1 cellular context compared by ENCODE assay signal in the genomic region with DNA sequence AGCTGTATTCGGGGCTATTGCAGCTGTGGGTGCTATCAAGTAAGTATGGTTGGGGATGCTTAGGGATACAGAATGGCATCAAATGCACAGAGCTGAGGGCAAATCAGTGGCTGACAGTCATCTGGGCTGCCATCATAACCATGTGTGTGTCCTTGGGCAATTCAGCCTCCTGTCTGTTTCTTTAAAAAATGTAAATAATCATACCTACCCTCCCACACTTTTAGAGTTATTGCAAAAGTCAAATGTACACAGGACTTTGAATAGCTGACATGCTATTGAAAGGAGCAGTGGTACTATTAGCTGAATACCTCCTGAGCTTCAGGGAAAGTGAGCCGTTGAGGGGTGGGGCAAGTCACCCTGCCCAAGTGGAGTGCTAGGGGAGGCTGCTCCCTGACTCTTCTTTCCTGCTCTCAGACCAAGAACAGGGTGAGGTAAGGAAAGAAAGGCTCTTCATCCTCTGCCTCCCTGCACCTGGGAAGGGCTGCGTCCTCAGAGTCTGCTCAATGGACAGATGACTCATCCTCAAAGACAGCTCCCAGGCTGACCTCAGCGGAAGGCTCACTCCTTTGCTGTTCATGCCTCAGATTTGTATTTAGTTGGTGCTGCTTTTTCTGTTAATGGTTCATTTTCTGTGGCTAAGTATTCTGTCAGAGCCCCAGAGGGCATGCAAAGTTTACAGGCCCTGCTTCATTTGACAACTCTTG.
TF ChIP-seq lines count a peak whose summit lies in the region.

No MANE protein-coding gene starts in this region.

TF ChIP-seq in HepG2, 621 proteins besides CTCF, POLR2A, EP300 and RAD21 (continued from another document and continues in another):
- no peak for TF ChIP-seq ZNF75D (CRISPR knock-in tag; IDR thresholded peaks at IDR 0.05; ENCODE audit: borderline replicate concordance)
- no peak for TF ChIP-seq PLRG1 (conservative IDR thresholded peaks at IDR 0.05)
- TF ChIP-seq ZNF232 (CRISPR knock-in tag; IDR thresholded peaks at IDR 0.05; ENCODE audit: borderline replicate concordance) = no peak
- TF ChIP-seq ZNF569 (CRISPR knock-in tag; IDR thresholded peaks at IDR 0.05; ENCODE audit: borderline replicate concordance) = no peak
- TF ChIP-seq ZNF773 (CRISPR knock-in tag; IDR thresholded peaks at IDR 0.05; ENCODE audit: borderline replicate concordance) = no peak
- peak; percentile 96 for TF ChIP-seq JUND (CRISPR knock-in tag; IDR thresholded peaks at IDR 0.05)
- TF ChIP-seq ZNF7 (CRISPR knock-in tag; IDR thresholded peaks at IDR 0.05) = no peak
- no peak for TF ChIP-seq RFX3 (CRISPR knock-in tag; IDR thresholded peaks at IDR 0.05)
- TF ChIP-seq NBN (conservative IDR thresholded peaks at IDR 0.05) = no peak
- no peak for TF ChIP-seq HMGA1 (CRISPR knock-in tag; conservative IDR thresholded peaks at IDR 0.05)
- TF ChIP-seq, protein P1, sequence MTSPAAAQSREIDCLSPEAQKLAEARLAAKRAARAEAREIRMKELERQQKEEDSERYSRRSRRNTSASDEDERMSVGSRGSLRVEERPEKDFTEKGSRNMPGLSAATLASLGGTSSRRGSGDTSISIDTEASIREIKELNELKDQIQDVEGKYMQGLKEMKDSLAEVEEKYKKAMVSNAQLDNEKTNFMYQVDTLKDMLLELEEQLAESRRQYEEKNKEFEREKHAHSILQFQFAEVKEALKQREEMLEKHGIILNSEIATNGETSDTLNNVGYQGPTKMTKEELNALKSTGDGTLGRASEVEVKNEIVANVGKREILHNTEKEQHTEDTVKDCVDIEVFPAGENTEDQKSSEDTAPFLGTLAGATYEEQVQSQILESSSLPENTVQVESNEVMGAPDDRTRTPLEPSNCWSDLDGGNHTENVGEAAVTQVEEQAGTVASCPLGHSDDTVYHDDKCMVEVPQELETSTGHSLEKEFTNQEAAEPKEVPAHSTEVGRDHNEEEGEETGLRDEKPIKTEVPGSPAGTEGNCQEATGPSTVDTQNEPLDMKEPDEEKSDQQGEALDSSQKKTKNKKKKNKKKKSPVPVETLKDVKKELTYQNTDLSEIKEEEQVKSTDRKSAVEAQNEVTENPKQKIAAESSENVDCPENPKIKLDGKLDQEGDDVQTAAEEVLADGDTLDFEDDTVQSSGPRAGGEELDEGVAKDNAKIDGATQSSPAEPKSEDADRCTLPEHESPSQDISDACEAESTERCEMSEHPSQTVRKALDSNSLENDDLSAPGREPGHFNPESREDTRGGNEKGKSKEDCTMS (CRISPR knock-in tag; conservative IDR thresholded peaks at IDR 0.05) = no peak; the same call in 1 of the 2 replicates
- TF ChIP-seq ZNF34 (CRISPR knock-in tag; IDR thresholded peaks at IDR 0.05; ENCODE audit: borderline replicate concordance) = no peak
- TF ChIP-seq, protein P2, sequence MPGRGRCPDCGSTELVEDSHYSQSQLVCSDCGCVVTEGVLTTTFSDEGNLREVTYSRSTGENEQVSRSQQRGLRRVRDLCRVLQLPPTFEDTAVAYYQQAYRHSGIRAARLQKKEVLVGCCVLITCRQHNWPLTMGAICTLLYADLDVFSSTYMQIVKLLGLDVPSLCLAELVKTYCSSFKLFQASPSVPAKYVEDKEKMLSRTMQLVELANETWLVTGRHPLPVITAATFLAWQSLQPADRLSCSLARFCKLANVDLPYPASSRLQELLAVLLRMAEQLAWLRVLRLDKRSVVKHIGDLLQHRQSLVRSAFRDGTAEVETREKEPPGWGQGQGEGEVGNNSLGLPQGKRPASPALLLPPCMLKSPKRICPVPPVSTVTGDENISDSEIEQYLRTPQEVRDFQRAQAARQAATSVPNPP (CRISPR knock-in tag; IDR thresholded peaks at IDR 0.05) = no peak
- TF ChIP-seq LCORL (IDR thresholded peaks at IDR 0.05) = no peak
- peak; percentile 89 for TF ChIP-seq LCORL (CRISPR knock-in tag; IDR thresholded peaks at IDR 0.05)
- TF ChIP-seq ZNF17 (CRISPR knock-in tag; IDR thresholded peaks at IDR 0.05) = no peak
- TF ChIP-seq ZKSCAN8 (CRISPR knock-in tag; IDR thresholded peaks at IDR 0.05; ENCODE audit: borderline replicate concordance) = peak; percentile 89; the same call in 1 of the 2 replicates
- TF ChIP-seq, protein P3, sequence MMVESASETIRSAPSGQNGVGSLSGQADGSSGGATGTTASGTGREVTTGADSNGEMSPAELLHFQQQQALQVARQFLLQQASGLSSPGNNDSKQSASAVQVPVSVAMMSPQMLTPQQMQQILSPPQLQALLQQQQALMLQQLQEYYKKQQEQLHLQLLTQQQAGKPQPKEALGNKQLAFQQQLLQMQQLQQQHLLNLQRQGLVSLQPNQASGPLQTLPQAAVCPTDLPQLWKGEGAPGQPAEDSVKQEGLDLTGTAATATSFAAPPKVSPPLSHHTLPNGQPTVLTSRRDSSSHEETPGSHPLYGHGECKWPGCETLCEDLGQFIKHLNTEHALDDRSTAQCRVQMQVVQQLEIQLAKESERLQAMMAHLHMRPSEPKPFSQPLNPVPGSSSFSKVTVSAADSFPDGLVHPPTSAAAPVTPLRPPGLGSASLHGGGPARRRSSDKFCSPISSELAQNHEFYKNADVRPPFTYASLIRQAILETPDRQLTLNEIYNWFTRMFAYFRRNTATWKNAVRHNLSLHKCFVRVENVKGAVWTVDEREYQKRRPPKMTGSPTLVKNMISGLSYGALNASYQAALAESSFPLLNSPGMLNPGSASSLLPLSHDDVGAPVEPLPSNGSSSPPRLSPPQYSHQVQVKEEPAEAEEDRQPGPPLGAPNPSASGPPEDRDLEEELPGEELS (CRISPR knock-in tag; IDR thresholded peaks at IDR 0.05) = peak; percentile 84
- TF ChIP-seq STAG1 (CRISPR knock-in tag; IDR thresholded peaks at IDR 0.05) = no peak
- TF ChIP-seq SP140L (CRISPR knock-in tag; IDR thresholded peaks at IDR 0.05; ENCODE audit: borderline replicate concordance) = peak; percentile 41; the same call in 1 of the 2 replicates
- TF ChIP-seq SNAPC2 (CRISPR knock-in tag; IDR thresholded peaks at IDR 0.05) = peak; percentile 79; the same call in 1 of the 2 replicates
- TF ChIP-seq ZNF160 (CRISPR knock-in tag; IDR thresholded peaks at IDR 0.05) = no peak
- TF ChIP-seq GATA4 (IDR thresholded peaks at IDR 0.05; ENCODE audit: borderline replicate concordance, low read depth) = no peak
- peak; percentile 95 for TF ChIP-seq CEBPB (IDR thresholded peaks at IDR 0.05; ENCODE audit: borderline replicate concordance, low read depth, low read length)
- TF ChIP-seq, protein P4, sequence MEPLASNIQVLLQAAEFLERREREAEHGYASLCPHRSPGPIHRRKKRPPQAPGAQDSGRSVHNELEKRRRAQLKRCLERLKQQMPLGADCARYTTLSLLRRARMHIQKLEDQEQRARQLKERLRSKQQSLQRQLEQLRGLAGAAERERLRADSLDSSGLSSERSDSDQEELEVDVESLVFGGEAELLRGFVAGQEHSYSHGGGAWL (CRISPR knock-in tag; IDR thresholded peaks at IDR 0.05) = no peak
- no peak for TF ChIP-seq ZNF558 (CRISPR knock-in tag; IDR thresholded peaks at IDR 0.05; ENCODE audit: borderline replicate concordance)
- no peak for TF ChIP-seq ZNF383 (CRISPR knock-in tag; IDR thresholded peaks at IDR 0.05; ENCODE audit: borderline replicate concordance)
- 0 out of 2 replicates have a peak, but pooled peaks have one; percentile 22 for TF ChIP-seq ZNF563 (CRISPR knock-in tag; IDR thresholded peaks at IDR 0.05)
- TF ChIP-seq CHD2 (IDR thresholded peaks at IDR 0.05; ENCODE audit: low read depth, low read length) = no peak
- TF ChIP-seq EEA1 (CRISPR knock-in tag; IDR thresholded peaks at IDR 0.05; ENCODE audit: borderline replicate concordance) = no peak
- TF ChIP-seq, protein P5, sequence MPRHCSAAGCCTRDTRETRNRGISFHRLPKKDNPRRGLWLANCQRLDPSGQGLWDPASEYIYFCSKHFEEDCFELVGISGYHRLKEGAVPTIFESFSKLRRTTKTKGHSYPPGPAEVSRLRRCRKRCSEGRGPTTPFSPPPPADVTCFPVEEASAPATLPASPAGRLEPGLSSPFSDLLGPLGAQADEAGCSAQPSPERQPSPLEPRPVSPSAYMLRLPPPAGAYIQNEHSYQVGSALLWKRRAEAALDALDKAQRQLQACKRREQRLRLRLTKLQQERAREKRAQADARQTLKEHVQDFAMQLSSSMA (CRISPR knock-in tag; IDR thresholded peaks at IDR 0.05) = no peak
- no peak for TF ChIP-seq DNMT1 (CRISPR knock-in tag; IDR thresholded peaks at IDR 0.05)
- TF ChIP-seq, protein P6, sequence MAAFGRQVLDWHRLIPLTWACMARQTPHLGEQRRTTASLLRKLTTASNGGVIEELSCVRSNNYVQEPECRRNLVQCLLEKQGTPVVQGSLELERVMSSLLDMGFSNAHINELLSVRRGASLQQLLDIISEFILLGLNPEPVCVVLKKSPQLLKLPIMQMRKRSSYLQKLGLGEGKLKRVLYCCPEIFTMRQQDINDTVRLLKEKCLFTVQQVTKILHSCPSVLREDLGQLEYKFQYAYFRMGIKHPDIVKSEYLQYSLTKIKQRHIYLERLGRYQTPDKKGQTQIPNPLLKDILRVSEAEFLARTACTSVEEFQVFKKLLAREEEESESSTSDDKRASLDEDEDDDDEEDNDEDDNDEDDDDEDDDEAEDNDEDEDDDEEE (CRISPR knock-in tag; IDR thresholded peaks at IDR 0.05) = no peak
- peak; percentile 41; the same call in 1 of the 2 replicates for TF ChIP-seq ZNF121 (CRISPR knock-in tag; IDR thresholded peaks at IDR 0.05)
- no peak for TF ChIP-seq CENPX (CRISPR knock-in tag; IDR thresholded peaks at IDR 0.05)
- TF ChIP-seq ZNF333 (CRISPR knock-in tag; IDR thresholded peaks at IDR 0.05; ENCODE audit: borderline replicate concordance) = no peak
- TF ChIP-seq, protein P7, sequence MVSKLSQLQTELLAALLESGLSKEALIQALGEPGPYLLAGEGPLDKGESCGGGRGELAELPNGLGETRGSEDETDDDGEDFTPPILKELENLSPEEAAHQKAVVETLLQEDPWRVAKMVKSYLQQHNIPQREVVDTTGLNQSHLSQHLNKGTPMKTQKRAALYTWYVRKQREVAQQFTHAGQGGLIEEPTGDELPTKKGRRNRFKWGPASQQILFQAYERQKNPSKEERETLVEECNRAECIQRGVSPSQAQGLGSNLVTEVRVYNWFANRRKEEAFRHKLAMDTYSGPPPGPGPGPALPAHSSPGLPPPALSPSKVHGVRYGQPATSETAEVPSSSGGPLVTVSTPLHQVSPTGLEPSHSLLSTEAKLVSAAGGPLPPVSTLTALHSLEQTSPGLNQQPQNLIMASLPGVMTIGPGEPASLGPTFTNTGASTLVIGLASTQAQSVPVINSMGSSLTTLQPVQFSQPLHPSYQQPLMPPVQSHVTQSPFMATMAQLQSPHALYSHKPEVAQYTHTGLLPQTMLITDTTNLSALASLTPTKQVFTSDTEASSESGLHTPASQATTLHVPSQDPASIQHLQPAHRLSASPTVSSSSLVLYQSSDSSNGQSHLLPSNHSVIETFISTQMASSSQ (IDR thresholded peaks at IDR 0.05; ENCODE audit: low read depth) = peak; percentile 25; the same call in 1 of the 2 replicates
- TF ChIP-seq, protein P7 (CRISPR knock-in tag; IDR thresholded peaks at IDR 0.05; ENCODE audit: borderline replicate concordance) = peak; percentile 82; the same call in 1 of the 2 replicates
- TF ChIP-seq, protein P8, sequence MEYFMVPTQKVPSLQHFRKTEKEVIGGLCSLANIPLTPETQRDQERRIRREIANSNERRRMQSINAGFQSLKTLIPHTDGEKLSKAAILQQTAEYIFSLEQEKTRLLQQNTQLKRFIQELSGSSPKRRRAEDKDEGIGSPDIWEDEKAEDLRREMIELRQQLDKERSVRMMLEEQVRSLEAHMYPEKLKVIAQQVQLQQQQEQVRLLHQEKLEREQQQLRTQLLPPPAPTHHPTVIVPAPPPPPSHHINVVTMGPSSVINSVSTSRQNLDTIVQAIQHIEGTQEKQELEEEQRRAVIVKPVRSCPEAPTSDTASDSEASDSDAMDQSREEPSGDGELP (IDR thresholded peaks at IDR 0.05; ENCODE audit: borderline replicate concordance, low read depth) = peak; percentile 87
- no peak for TF ChIP-seq BRCA1 (CRISPR knock-in tag; IDR thresholded peaks at IDR 0.05)
- TF ChIP-seq NR3C1 (CRISPR knock-in tag; IDR thresholded peaks at IDR 0.05) = no peak
- no peak for TF ChIP-seq PHF5A (CRISPR knock-in tag; IDR thresholded peaks at IDR 0.05; ENCODE audit: low read depth, unreplicated experiment)
- no peak for TF ChIP-seq ZNF432 (CRISPR knock-in tag; IDR thresholded peaks at IDR 0.05; ENCODE audit: borderline replicate concordance)
- TF ChIP-seq SAFB2 (CRISPR knock-in tag; IDR thresholded peaks at IDR 0.05; ENCODE audit: borderline replicate concordance, low read depth) = no peak
- TF ChIP-seq, protein P9, sequence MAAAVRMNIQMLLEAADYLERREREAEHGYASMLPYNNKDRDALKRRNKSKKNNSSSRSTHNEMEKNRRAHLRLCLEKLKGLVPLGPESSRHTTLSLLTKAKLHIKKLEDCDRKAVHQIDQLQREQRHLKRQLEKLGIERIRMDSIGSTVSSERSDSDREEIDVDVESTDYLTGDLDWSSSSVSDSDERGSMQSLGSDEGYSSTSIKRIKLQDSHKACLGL (CRISPR knock-in tag; IDR thresholded peaks at IDR 0.05) = no peak
- no peak for TF ChIP-seq HNRNPH1 (optimal IDR thresholded peaks at IDR 0.05; ENCODE audit: low read depth, low read length)
- TF ChIP-seq ZNF451 (CRISPR knock-in tag; IDR thresholded peaks at IDR 0.05) = no peak
- TF ChIP-seq ZNF260 (CRISPR knock-in tag; IDR thresholded peaks at IDR 0.05; ENCODE audit: borderline replicate concordance, low read depth) = no peak
- no peak; the same call in 1 of the 2 replicates for TF ChIP-seq KDM3A (CRISPR knock-in tag; IDR thresholded peaks at IDR 0.05; ENCODE audit: low read depth)
- peak; percentile 63 for TF ChIP-seq RARA (CRISPR knock-in tag; IDR thresholded peaks at IDR 0.05)
- no peak for TF ChIP-seq ELF4 (CRISPR knock-in tag; IDR thresholded peaks at IDR 0.05; ENCODE audit: borderline replicate concordance)
- TF ChIP-seq ZNF709 (CRISPR knock-in tag; IDR thresholded peaks at IDR 0.05) = no peak
- no peak for TF ChIP-seq CCAR2 (optimal IDR thresholded peaks at IDR 0.05; ENCODE audit: low read depth, low read length)
- peak; percentile 42; the same call in 1 of the 2 replicates for TF ChIP-seq ZNF205 (CRISPR knock-in tag; IDR thresholded peaks at IDR 0.05)
- no peak for TF ChIP-seq ZBTB7B (CRISPR knock-in tag; IDR thresholded peaks at IDR 0.05)
- TF ChIP-seq SALL1 (CRISPR knock-in tag; IDR thresholded peaks at IDR 0.05) = peak; percentile 100
